10 cellular contexts compared by ENCODE assay signal in genomic region chr21:26572668-26573381, GRCh38. TPM values are rescaled to one million over a fixed set of nuclear protein-coding genes. Genes with fewer than 3 reads are reported as not detected.
DNase-seq lines count a peak whose midpoint lies in the region; ATAC-seq and TF ChIP-seq lines count a peak whose summit lies in the region.
"Had no signal": no experiment of that assay in that cellular context is flagged by ENCODE, and none has a peak within 500 bp of the region (broad histone marks: within the 10 kb centered on the region; RNA-seq: fewer than 3 reads in every experiment).

Gene CYYR1, minus strand, starts transcription at chr21:26573286. Its CDS starts 346 bp downstream, at chr21:26572940.

- TF ChIP-seq CTCF in cardiac fibroblast (IDR thresholded peaks at IDR 0.05; ENCODE audit: low read depth, low read length): no peak

- H3K4me3 ChIP-seq in cardiac fibroblast (replicated peaks in 1 of 2; ENCODE audit: low read depth in 2 of 2, low read length in 2 of 2) (peak within 1 kb of the TSS; percentile 5 to 14), skeletal muscle cell (ENCODE audit: low read depth, low read length) (peak within 1 kb of the TSS; percentile 59)
- H3K4me3 ChIP-seq: K562 had no signal

- DNase-seq in HPDE6-E6E7 (ENCODE audit: extremely low spot score): peak; percentile 21
- peak in 1 of 2 donors; percentile 3 for DNase-seq in cardiac fibroblast (ENCODE audit: low read depth in 2 of 2)
- peak; percentile 9 for DNase-seq in iris pigment epithelial cell (ENCODE audit: low read depth)
- DNase-seq in skeletal muscle cell (ENCODE audit: low read depth): no peak
- no peak for DNase-seq in activated effector memory CD4-positive, alpha-beta T cell treated with anti-CD3 and anti-CD28 coated beads, Interleukin-2, amount 50 U/mL, for 16 hours
- no peak for DNase-seq in occipital lobe (lab: John Stamatoyannopoulos, UW)
- no peak for DNase-seq in DMS153 treated with DMSO at 0.1 percent for 48 hours (lab: John Stamatoyannopoulos, UW; ENCODE audit: unreplicated experiment)
- DNase-seq: activated CD4-positive, alpha-beta T cell treated with anti-CD3 and anti-CD28 coated beads, Interleukin-2, amount 10 ng/mL, durations not matched to agents 7 days and 5 days had no signal

- no peak for ATAC-seq in GM19452 (IDR thresholded peaks at IDR 0.05; ENCODE audit: unreplicated experiment)
- ATAC-seq: K562 had no signal

RNA-seq across cellular contexts. Expression of gene CYYR1, which starts in this region (rescaled TPM):
- 2.3 TPM for total RNA-seq in occipital lobe
- total RNA-seq: activated CD4-positive, alpha-beta T cell treated with anti-CD3 and anti-CD28 coated beads, Interleukin-2, amount 10 ng/mL, durations not matched to agents 7 days and 5 days; K562 had no signal

Comparison
In these comparisons a context has a peak if more than half of its experiments do, and no peak if none do; other contexts are left out.
1. DNase-seq: peak in HPDE6-E6E7 (single experiment) and iris pigment epithelial cell (single experiment); none in skeletal muscle cell (single experiment), activated effector memory CD4-positive, alpha-beta T cell treated with anti-CD3 and anti-CD28 coated beads, Interleukin-2, amount 50 U/mL, for 16 hours (single experiment), occipital lobe (single experiment) and DMS153 treated with DMSO at 0.1 percent for 48 hours (single experiment).